Comparison of ENCODE assay signal across 10 cellular contexts in the genomic region with DNA sequence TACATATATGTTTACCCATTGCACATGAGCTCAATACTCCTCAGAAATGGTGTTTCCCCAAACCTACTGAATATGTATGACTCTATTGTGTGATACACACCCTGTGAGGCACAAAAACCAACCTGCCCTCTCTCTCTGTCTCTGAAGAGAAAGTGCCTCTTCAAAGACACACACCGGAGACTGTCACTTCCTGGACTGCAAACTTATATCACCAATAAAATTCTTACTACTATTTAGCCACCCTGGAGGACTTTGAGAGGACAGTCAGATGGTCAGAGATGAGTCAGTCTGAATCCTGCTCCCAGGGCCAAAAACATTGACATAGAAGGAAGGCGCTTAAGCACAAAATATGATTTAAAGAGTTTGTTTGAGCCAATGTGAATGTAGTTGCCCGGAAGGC.
DNase-seq lines count a peak whose midpoint lies in the region; ATAC-seq and TF ChIP-seq lines count a peak whose summit lies in the region.
"Had no signal": no experiment of that assay in that cellular context is flagged by ENCODE, and none has a peak within 500 bp of the region (broad histone marks: within the 10 kb centered on the region; RNA-seq: fewer than 3 reads in every experiment).

No MANE protein-coding gene starts in this region.

- no peaks in the 10 kb centered on the region for H3K36me3 Mint-ChIP-seq in CD4-positive, alpha-beta T cell (ENCODE audit: low read depth)
- no peaks in the 10 kb centered on the region for H3K36me3 Mint-ChIP-seq in activated naive CD4-positive, alpha-beta T cell treated with anti-CD3 and anti-CD28 coated beads, Interleukin-2, amount 50 U/mL, for 72 hours
- H3K36me3 Mint-ChIP-seq in progenitor cell of endocrine pancreas (ENCODE audit: insufficient read depth): no peaks in the 10 kb centered on the region
- no peaks in the 10 kb centered on the region for H3K36me3 Mint-ChIP-seq in nephron progenitor cell (ENCODE audit: low read depth)

- peak; percentile 69 for ATAC-seq in CD4-positive, alpha-beta T cell (ENCODE audit: poor library complexity)
- peak; percentile 71 to 79 for ATAC-seq in activated naive CD4-positive, alpha-beta T cell treated with anti-CD3 and anti-CD28 coated beads, Interleukin-2, amount 50 U/mL, for 72 hours

- POLR2A ChIA-PET in CD4-positive, alpha-beta T cell (lab: Charles Lee): interaction anchor here (0.9 to 6.7 kb wide), 11 partner anchors 9 to 150 kb away, joined by 3 to 76 read pairs (median 6); no protein-coding TSS in a partner anchor

- no peak for TF ChIP-seq CTCF in CD4-positive, alpha-beta T cell (IDR thresholded peaks at IDR 0.05)
- TF ChIP-seq CTCF in Peyer's patch (IDR thresholded peaks at IDR 0.05) (no peak), progenitor cell of endocrine pancreas (IDR thresholded peaks at IDR 0.05; ENCODE audit: unreplicated experiment) (no peak), nephron progenitor cell (IDR thresholded peaks at IDR 0.05) (no peak)

- TF ChIP-seq POLR2A in Peyer's patch (IDR thresholded peaks at IDR 0.05): no peak

- H3K27me3 ChIP-seq in CD4-positive, alpha-beta T cell (ENCODE audit: control insufficient read depth, insufficient read depth, low read length): no peaks in the 10 kb centered on the region
- no peaks in the 10 kb centered on the region for H3K27me3 ChIP-seq in Peyer's patch
- no peaks in the 10 kb centered on the region for H3K27me3 ChIP-seq in mucosa of rectum (ENCODE audit: control insufficient read depth in 2 of 2, insufficient read depth in 2 of 2, low read length in 2 of 2)

- H3K36me3 ChIP-seq in Peyer's patch (no peaks in the 10 kb centered on the region), mucosa of rectum (ENCODE audit: control insufficient read depth in 2 of 2, insufficient read depth in 2 of 2, low read length in 2 of 2) (no peaks in the 10 kb centered on the region)
- H3K36me3 ChIP-seq: thoracic aorta had no signal

- H3K4me3 Mint-ChIP-seq in CD4-positive, alpha-beta T cell: peak overlapping the region; percentile 79
- no peak overlapping the region for H3K4me3 Mint-ChIP-seq in progenitor cell of endocrine pancreas (ENCODE audit: low read depth)
- H3K4me3 Mint-ChIP-seq in nephron progenitor cell: no peak overlapping the region

- DNase-seq in CD4-positive, alpha-beta T cell: peak in 7 of 10 experiments; percentile 19 to 51 (median 34)
- DNase-seq in Peyer's patch (peak in 1 of 3 donors; percentile 59), progenitor cell of endocrine pancreas (ENCODE audit: low spot score, unreplicated experiment) (no peak), RPMI8226 (no peak), D341Med (ENCODE audit: low spot score) (no peak), nephron progenitor cell (no peak)
- DNase-seq in activated naive CD4-positive, alpha-beta T cell treated with anti-CD3 and anti-CD28 coated beads, Interleukin-2, amount 50 U/mL, for 72 hours (ENCODE audit: low spot score in 2 of 2): peak in 1 of 2 donors; percentile 27
- DNase-seq: amniotic stem cell had no signal

- H3K4me1 ChIP-seq in Peyer's patch (peaks cover 0 to 12% (median 0%) of the 10 kb centered on the region in 4 donors), mucosa of rectum (ENCODE audit: control insufficient read depth in 2 of 2, insufficient read depth in 2 of 2, low read length in 2 of 2) (peaks cover 10 to 14% of the 10 kb centered on the region in 2 donors)

- H3K27me3 Mint-ChIP-seq in CD4-positive, alpha-beta T cell: no peaks in the 10 kb centered on the region
- peaks cover 17% of the 10 kb centered on the region for H3K27me3 Mint-ChIP-seq in progenitor cell of endocrine pancreas
- H3K27me3 Mint-ChIP-seq in nephron progenitor cell (ENCODE audit: low read depth, poor library complexity): peaks cover 28% of the 10 kb centered on the region

- intact Hi-C loops in CD4-positive, alpha-beta T cell (cut with DNase I, micrococcal nuclease): loop anchor here (1.0 to 5.0 kb wide), 4 partner anchors 16 to 60 kb away; no protein-coding TSS in a partner anchor

- H3K9me3 ChIP-seq in CD4-positive, alpha-beta T cell (ENCODE audit: control insufficient read depth, low read length): no peaks in the 10 kb centered on the region
- H3K9me3 ChIP-seq in Peyer's patch: no peaks in the 10 kb centered on the region
- H3K9me3 ChIP-seq in mucosa of rectum (ENCODE audit: control insufficient read depth in 2 of 2, low read length in 2 of 2): no peaks in the 10 kb centered on the region
- H3K9me3 ChIP-seq: thoracic aorta had no signal

- peak overlapping the region; percentile 82 for H3K27ac ChIP-seq in CD4-positive, alpha-beta T cell (ENCODE audit: low read depth, low read length)
- H3K27ac ChIP-seq in Peyer's patch: peak overlapping the region; percentile 22 to 63 (median 54)
- peak overlapping the region; percentile 43 to 62 for H3K27ac ChIP-seq in mucosa of rectum (ENCODE audit: low read depth in 2 of 2, low read length in 2 of 2)
- H3K27ac ChIP-seq: thoracic aorta had no signal

- peak overlapping the region; percentile 88 for H3K27ac Mint-ChIP-seq in CD4-positive, alpha-beta T cell
- peak overlapping the region; percentile 91 to 95 for H3K27ac Mint-ChIP-seq in activated naive CD4-positive, alpha-beta T cell treated with anti-CD3 and anti-CD28 coated beads, Interleukin-2, amount 50 U/mL, for 72 hours
- H3K27ac Mint-ChIP-seq in progenitor cell of endocrine pancreas (no peak overlapping the region), nephron progenitor cell (no peak overlapping the region)

- H3K9me3 Mint-ChIP-seq in CD4-positive, alpha-beta T cell: no peaks in the 10 kb centered on the region
- no peaks in the 10 kb centered on the region for H3K9me3 Mint-ChIP-seq in activated naive CD4-positive, alpha-beta T cell treated with anti-CD3 and anti-CD28 coated beads, Interleukin-2, amount 50 U/mL, for 72 hours
- H3K9me3 Mint-ChIP-seq in progenitor cell of endocrine pancreas (ENCODE audit: low read depth): no peaks in the 10 kb centered on the region
- H3K9me3 Mint-ChIP-seq in nephron progenitor cell: no peaks in the 10 kb centered on the region

- H3K4me3 ChIP-seq in Peyer's patch: no peak overlapping the region
- no peak overlapping the region for H3K4me3 ChIP-seq in mucosa of rectum (ENCODE audit: low read length in 2 of 2)
- H3K4me3 ChIP-seq: thoracic aorta had no signal

- H3K9ac ChIP-seq in mucosa of rectum (ENCODE audit: low read depth in 1 of 2, low read length in 2 of 2): peak overlapping the region in 1 of 2 donors; percentile 44

- CTCF ChIA-PET in CD4-positive, alpha-beta T cell (lab: Charles Lee): interaction anchor here (0.8 to 1.8 kb wide), 3 partner anchors 9 to 65 kb away, joined by 3 to 4 read pairs (median 3); no protein-coding TSS in a partner anchor

- peaks cover 47% of the 10 kb centered on the region for H3K4me1 Mint-ChIP-seq in CD4-positive, alpha-beta T cell (ENCODE audit: low read depth)
- H3K4me1 Mint-ChIP-seq in progenitor cell of endocrine pancreas (ENCODE audit: low read depth) (no peaks in the 10 kb centered on the region), nephron progenitor cell (peaks cover 19% of the 10 kb centered on the region)

Comparison
In these comparisons a context has a peak if more than half of its experiments do, and no peak if none do; other contexts are left out.
1. DNase-seq: peak in CD4-positive, alpha-beta T cell (7 of 10); none in progenitor cell of endocrine pancreas (single experiment), RPMI8226 (single experiment), D341Med (single experiment) and nephron progenitor cell (single experiment).
2. H3K27ac Mint-ChIP-seq: peak in CD4-positive, alpha-beta T cell (single experiment) and activated naive CD4-positive, alpha-beta T cell treated with anti-CD3 and anti-CD28 coated beads, Interleukin-2, amount 50 U/mL, for 72 hours (2 of 2); none in progenitor cell of endocrine pancreas (single experiment) and nephron progenitor cell (single experiment).
3. Peak in every context shown above with its lines, with median percentiles within 50 percentile points of each other: H3K27ac ChIP-seq.